9 cellular contexts compared by ENCODE assay signal in genomic region chr5:176596689-176597416, GRCh38. TPM values are rescaled to one million over a fixed set of nuclear protein-coding genes. Genes with fewer than 3 reads are reported as not detected.
A peak's percentile ranks its signal among the peaks of the same experiment; 100 is the strongest.
DNase-seq lines count a peak whose midpoint lies in the region; ATAC-seq and TF ChIP-seq lines count a peak whose summit lies in the region.
"Had no signal": no experiment of that assay in that cellular context is flagged by ENCODE, and none has a peak within 500 bp of the region (broad histone marks: within the 10 kb centered on the region; RNA-seq: fewer than 3 reads in every experiment).

No MANE protein-coding gene starts in this region.

- no peaks in the 10 kb centered on the region for H3K36me3 Mint-ChIP-seq in activated CD4-positive, alpha-beta memory T cell treated with anti-CD3 and anti-CD28 coated beads, Interleukin-2, amount 10 ng/mL, durations not matched to agents 7 days and 5 days (ENCODE audit: low read depth)
- H3K36me3 Mint-ChIP-seq in endothelial cell (ENCODE audit: low read depth, unreplicated experiment): peaks cover 6% of the 10 kb centered on the region

- ATAC-seq in HG02571 (IDR thresholded peaks at IDR 0.05; ENCODE audit: unreplicated experiment): peak; percentile 65

- H3K4me3 ChIP-seq in BLaER1 (peak overlapping the region; percentile 56), parathyroid adenoma (ENCODE audit: low read depth, low read length) (no peak overlapping the region), uterus (peak overlapping the region in 1 of 2 donors; percentile 23)

- peak; percentile 66 for DNase-seq in activated CD4-positive, alpha-beta memory T cell treated with anti-CD3 and anti-CD28 coated beads, Interleukin-2, amount 10 ng/mL, durations not matched to agents 7 days and 5 days
- DNase-seq in endothelial cell (ENCODE audit: low spot score) (peak; percentile 61), uterus (no peak), SW480 (ENCODE audit: low spot score) (no peak), C1 segment of cervical spinal cord (lab: John Stamatoyannopoulos, UW) (no peak)
- DNase-seq: DND-41 had no signal

- H3K9ac ChIP-seq in BLaER1 (0 out of 2 replicates have a peak overlapping the region, but pooled peaks have one; percentile 22), parathyroid adenoma (no peak overlapping the region)

- peaks cover 77% of the 10 kb centered on the region for H4K20me1 ChIP-seq in BLaER1

- peaks cover 58% of the 10 kb centered on the region for H3K36me3 ChIP-seq in BLaER1
- H3K36me3 ChIP-seq in parathyroid adenoma (ENCODE audit: control insufficient read depth, insufficient read depth, low read length): no peaks in the 10 kb centered on the region
- no peaks in the 10 kb centered on the region for H3K36me3 ChIP-seq in uterus

- H3K4me1 Mint-ChIP-seq in activated CD4-positive, alpha-beta memory T cell treated with anti-CD3 and anti-CD28 coated beads, Interleukin-2, amount 10 ng/mL, durations not matched to agents 7 days and 5 days: peaks cover 10% of the 10 kb centered on the region
- H3K4me1 Mint-ChIP-seq in endothelial cell (ENCODE audit: unreplicated experiment): no peaks in the 10 kb centered on the region

- H2AFZ ChIP-seq in parathyroid adenoma: no peak overlapping the region

- no peak overlapping the region for H3K27ac ChIP-seq in BLaER1
- no peak overlapping the region for H3K27ac ChIP-seq in parathyroid adenoma
- H3K27ac ChIP-seq in uterus: no peak overlapping the region

- H3K9me3 Mint-ChIP-seq in activated CD4-positive, alpha-beta memory T cell treated with anti-CD3 and anti-CD28 coated beads, Interleukin-2, amount 10 ng/mL, durations not matched to agents 7 days and 5 days: peaks cover 3% of the 10 kb centered on the region
- H3K9me3 Mint-ChIP-seq in endothelial cell (ENCODE audit: unreplicated experiment): no peaks in the 10 kb centered on the region

- CTCF ChIA-PET in activated CD4-positive, alpha-beta memory T cell treated with anti-CD3 and anti-CD28 coated beads, Interleukin-2, amount 10 ng/mL, durations not matched to agents 7 days and 5 days (lab: Charles Lee): interaction anchor here (1.1 to 1.8 kb wide), 7 partner anchors 18 to 867 kb away, joined by 3 to 5 read pairs (median 4); partner anchors contain the start of gene CLTB

- no peaks in the 10 kb centered on the region for H3K79me2 ChIP-seq in parathyroid adenoma

- TF ChIP-seq POLR2A in uterus (IDR thresholded peaks at IDR 0.05): no peak

- no peak overlapping the region for H3K27ac Mint-ChIP-seq in activated CD4-positive, alpha-beta memory T cell treated with anti-CD3 and anti-CD28 coated beads, Interleukin-2, amount 10 ng/mL, durations not matched to agents 7 days and 5 days
- no peak overlapping the region for H3K27ac Mint-ChIP-seq in endothelial cell (ENCODE audit: unreplicated experiment)

- peaks cover 1% of the 10 kb centered on the region for H3K27me3 Mint-ChIP-seq in activated CD4-positive, alpha-beta memory T cell treated with anti-CD3 and anti-CD28 coated beads, Interleukin-2, amount 10 ng/mL, durations not matched to agents 7 days and 5 days
- peaks cover 15% of the 10 kb centered on the region for H3K27me3 Mint-ChIP-seq in endothelial cell (ENCODE audit: unreplicated experiment)

- H3K4me2 ChIP-seq in BLaER1 (peak overlapping the region; percentile 84), parathyroid adenoma (ENCODE audit: low read length) (peak overlapping the region; percentile 53)

- no peak for TF ChIP-seq CTCF in endothelial cell (IDR thresholded peaks at IDR 0.05; ENCODE audit: unreplicated experiment)
- TF ChIP-seq CTCF in parathyroid adenoma (IDR thresholded peaks at IDR 0.05): no peak
- peak in 3 of 4 experiments; percentile 3 to 20 (median 10) for TF ChIP-seq CTCF in uterus (IDR thresholded peaks at IDR 0.05)

- POLR2A ChIA-PET in activated CD4-positive, alpha-beta memory T cell treated with anti-CD3 and anti-CD28 coated beads, Interleukin-2, amount 10 ng/mL, durations not matched to agents 7 days and 5 days (lab: Charles Lee): interaction anchor here (1.6 kb wide), 1 partner anchor 181 kb away, joined by 6 read pairs; the partner anchor contains the start of gene CLTB

- H3K4me1 ChIP-seq in BLaER1 (peaks cover 20% of the 10 kb centered on the region), parathyroid adenoma (no peaks in the 10 kb centered on the region), uterus (peaks cover 0 to 10% of the 10 kb centered on the region in 2 donors)

- peaks cover 3% of the 10 kb centered on the region; the same call in 1 of the 2 replicates for H3K27me3 ChIP-seq in BLaER1
- no peaks in the 10 kb centered on the region for H3K27me3 ChIP-seq in parathyroid adenoma (ENCODE audit: control insufficient read depth, insufficient read depth, low read length)
- no peaks in the 10 kb centered on the region for H3K27me3 ChIP-seq in uterus

- H3K9me3 ChIP-seq in BLaER1: no peaks in the 10 kb centered on the region; the same call in 1 of the 2 replicates
- H3K9me3 ChIP-seq in parathyroid adenoma (ENCODE audit: control insufficient read depth, low read length): no peaks in the 10 kb centered on the region
- H3K9me3 ChIP-seq in uterus: no peaks in the 10 kb centered on the region

- peak overlapping the region; percentile 69 for H3K4me3 Mint-ChIP-seq in activated CD4-positive, alpha-beta memory T cell treated with anti-CD3 and anti-CD28 coated beads, Interleukin-2, amount 10 ng/mL, durations not matched to agents 7 days and 5 days
- no peak overlapping the region for H3K4me3 Mint-ChIP-seq in endothelial cell (ENCODE audit: unreplicated experiment)

- intact Hi-C loops in uterus (cut with DNase I; ENCODE audit: low total_unique reads): no loop called here

RNA-seq across cellular contexts. Expression of gene GPRIN1, which starts 13.1 kb away (rescaled TPM):
- 1 to 10 TPM; 3.7 to 4.2 TPM for total RNA-seq in activated CD4-positive, alpha-beta memory T cell treated with anti-CD3 and anti-CD28 coated beads, Interleukin-2, amount 10 ng/mL, durations not matched to agents 7 days and 5 days
- total RNA-seq in endothelial cell (ENCODE audit: unreplicated experiment) (3.9 TPM), uterus (1 to 10 TPM in 1 of 4 donors, under 1 TPM in 1, not detected in 2; 0.40 to 1.4 TPM)

RNA-seq across cellular contexts. Expression of gene SNCB, which starts 33.5 kb away (rescaled TPM):
- not detected for total RNA-seq in activated CD4-positive, alpha-beta memory T cell treated with anti-CD3 and anti-CD28 coated beads, Interleukin-2, amount 10 ng/mL, durations not matched to agents 7 days and 5 days
- total RNA-seq in endothelial cell (ENCODE audit: unreplicated experiment): 0.80 TPM
- not detected for total RNA-seq in uterus

RNA-seq across cellular contexts. Expression of gene EIF4E1B, which starts 33.6 kb away (rescaled TPM):
- not detected for total RNA-seq in activated CD4-positive, alpha-beta memory T cell treated with anti-CD3 and anti-CD28 coated beads, Interleukin-2, amount 10 ng/mL, durations not matched to agents 7 days and 5 days
- total RNA-seq in endothelial cell (ENCODE audit: unreplicated experiment) (0.54 TPM), uterus (not detected)

RNA-seq across cellular contexts. Expression of gene CDHR2, which starts 47.7 kb away (rescaled TPM):
- total RNA-seq in activated CD4-positive, alpha-beta memory T cell treated with anti-CD3 and anti-CD28 coated beads, Interleukin-2, amount 10 ng/mL, durations not matched to agents 7 days and 5 days: 1 to 10 TPM; 1.6 to 2.3 TPM
- 0.85 TPM for total RNA-seq in endothelial cell (ENCODE audit: unreplicated experiment)
- under 1 TPM in 3 of 4 donors, not detected in 1; under 0.01 to 0.35 (median 0.09) TPM for total RNA-seq in uterus

RNA-seq across cellular contexts. Expression of gene TSPAN17, which starts 50.4 kb away (rescaled TPM):
- total RNA-seq in activated CD4-positive, alpha-beta memory T cell treated with anti-CD3 and anti-CD28 coated beads, Interleukin-2, amount 10 ng/mL, durations not matched to agents 7 days and 5 days: 10 to 100 TPM; 33.3 to 33.4 TPM
- total RNA-seq in endothelial cell (ENCODE audit: unreplicated experiment) (57.5 TPM), uterus (10 to 100 TPM in 3 of 4 donors, 1 to 10 TPM in 1; 10.0 to 45.6 (median 20.2) TPM)

Comparison
In these comparisons a context has a peak if more than half of its experiments do, and no peak if none do; other contexts are left out.
1. DNase-seq: peak in activated CD4-positive, alpha-beta memory T cell treated with anti-CD3 and anti-CD28 coated beads, Interleukin-2, amount 10 ng/mL, durations not matched to agents 7 days and 5 days (single experiment) and endothelial cell (single experiment); none in uterus (0 of 2), SW480 (single experiment) and C1 segment of cervical spinal cord (0 of 14).
2. CTCF ChIP-seq: peak in uterus (3 of 4); none in endothelial cell (single experiment) and parathyroid adenoma (single experiment).